28 cellular contexts compared by ENCODE assay signal in the genomic region with DNA sequence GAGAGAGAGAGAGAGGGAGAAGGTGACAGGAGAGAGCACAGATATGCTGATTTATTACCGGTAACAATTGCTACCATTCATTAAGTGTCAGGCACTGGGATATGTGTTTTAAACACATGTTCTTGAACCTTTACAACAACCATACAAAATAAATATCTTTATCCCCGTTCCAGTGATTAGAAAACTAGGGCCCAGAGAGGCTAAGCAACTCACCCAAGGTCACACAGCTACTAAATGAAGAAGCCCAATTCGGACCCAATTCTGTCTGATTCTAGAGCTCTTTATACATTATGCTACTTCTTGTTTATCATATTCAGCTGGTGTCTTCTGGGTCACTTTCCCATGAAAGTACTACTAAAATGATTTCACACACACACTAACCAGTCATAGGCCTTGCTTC.
"Had no signal": no experiment of that assay in that cellular context is flagged by ENCODE, and none has a peak within 500 bp of the region (broad histone marks: within the 10 kb centered on the region; RNA-seq: fewer than 3 reads in every experiment).

No MANE protein-coding gene starts in this region.

- H3K4me2 ChIP-seq: smooth muscle cell had no signal

- DNase-seq: naive B cell; natural killer cell; nephron progenitor cell; nucleus accumbens; pancreas; retina; spleen; stimulated activated CD4-positive, alpha-beta T cell treated with anti-CD3 and anti-CD28 coated beads, Interleukin-12 subunit alpha, Interleukin-12 subunit beta, amount 100 ng/mL, for 4 hours; stimulated activated CD4-positive, alpha-beta T cell treated with anti-CD3 and anti-CD28 coated beads, Interleukin-1b, Interleukin-23, amount 100 ng/mL, for 48 hours; stimulated activated CD4-positive, alpha-beta T cell treated with anti-CD3 and anti-CD28 coated beads, Interleukin-4, amount 100 ng/mL, for 1 hour; stimulated activated CD4-positive, alpha-beta T cell treated with anti-CD3 and anti-CD28 coated beads, Interleukin-4, amount 100 ng/mL, for 4 hours; stimulated activated CD8-positive, alpha-beta memory T cell treated with anti-CD3 and anti-CD28 coated beads, Interleukin-4, amount 100 ng/mL, for 48 hours; stimulated activated naive CD4-positive, alpha-beta T cell; stimulated activated naive CD8-positive, alpha-beta T cell treated with anti-CD3 and anti-CD28 coated beads, Interleukin-15, amount 100 ng/mL, for 72 hours; stimulated activated naive CD8-positive, alpha-beta T cell treated with anti-CD3 and anti-CD28 coated beads, Interleukin-15, Interleukin-2, amounts not matched to agents 100 U/mL and 50 U/mL, for 24 hours; substantia nigra; testis; tibial artery; transverse colon; upper lobe of left lung had no signal

- H3K27me3 ChIP-seq: pancreas, right atrium auricular region, testis, upper lobe of left lung, vagina had no signal

- H3K27ac ChIP-seq: neutrophil, pancreas, prostate gland, right atrium auricular region, skin epidermis, spleen, suprapubic skin, testis, tibial artery, transverse colon, upper lobe of left lung, vagina had no signal

- FAIRE-seq: pancreas, urothelium cell line had no signal

- H3K9me3 ChIP-seq: neutrophil, pancreas, prostate gland, right atrium auricular region, spleen, suprapubic skin, testis, tibial artery, transverse colon, upper lobe of left lung, vagina had no signal

- H3K36me3 ChIP-seq: neutrophil, pancreas, prostate gland, right atrium auricular region, spleen, suprapubic skin, tibial artery, transverse colon, upper lobe of left lung, vagina had no signal

- H3K4me3 ChIP-seq: pancreas, prostate gland, right atrium auricular region, skin epidermis, smooth muscle cell, spleen, suprapubic skin, testis, tibial artery, transverse colon, upper lobe of left lung, vagina had no signal

- H3K4me1 ChIP-seq: prostate gland, right atrium auricular region, spleen, suprapubic skin, testis, tibial artery, transverse colon, upper lobe of left lung, vagina had no signal
